Comparison of ENCODE assay signal across 24 cellular contexts in genomic region chr7:90488220-90488619, GRCh38. TPM values are rescaled to one million over a fixed set of nuclear protein-coding genes. Genes with fewer than 3 reads are reported as not detected.
A peak's percentile ranks its signal among the peaks of the same experiment; 100 is the strongest.
DNase-seq lines count a peak whose midpoint lies in the region; ATAC-seq and TF ChIP-seq lines count a peak whose summit lies in the region.
"Had no signal": no experiment of that assay in that cellular context is flagged by ENCODE, and none has a peak within 500 bp of the region (broad histone marks: within the 10 kb centered on the region; RNA-seq: fewer than 3 reads in every experiment).

No MANE protein-coding gene starts in this region.

- H3K36me3 ChIP-seq in hepatocyte (replicated peaks; ENCODE audit: insufficient read depth, low read depth) (no peaks in the 10 kb centered on the region), smooth muscle cell (ENCODE audit: low read depth) (no peaks in the 10 kb centered on the region), sigmoid colon (no peaks in the 10 kb centered on the region)
- H3K36me3 ChIP-seq: BLaER1, MG63 had no signal

- H3K4me3 ChIP-seq in hepatocyte: no peak overlapping the region
- no peak overlapping the region for H3K4me3 ChIP-seq in smooth muscle cell
- no peak overlapping the region for H3K4me3 ChIP-seq in sigmoid colon
- H3K4me3 ChIP-seq: BLaER1, MG63 had no signal

- H3K79me2 ChIP-seq in hepatocyte: no peaks in the 10 kb centered on the region
- no peaks in the 10 kb centered on the region for H3K79me2 ChIP-seq in smooth muscle cell (ENCODE audit: low read depth)

- intact Hi-C loops in sigmoid colon (cut with DNase I): no loop called here

- H3K9ac ChIP-seq in smooth muscle cell (ENCODE audit: low read depth): no peak overlapping the region
- H3K9ac ChIP-seq: BLaER1 had no signal

- H3K4me1 ChIP-seq in hepatocyte (ENCODE audit: insufficient read depth) (no peaks in the 10 kb centered on the region), smooth muscle cell (ENCODE audit: low read depth) (peaks cover 6% of the 10 kb centered on the region), sigmoid colon (no peaks in the 10 kb centered on the region)

- no peak for TF ChIP-seq POLR2A in sigmoid colon (IDR thresholded peaks at IDR 0.05)

- no peaks in the 10 kb centered on the region for H3F3A ChIP-seq in smooth muscle cell (ENCODE audit: low read depth)

- no peaks in the 10 kb centered on the region for H3K27me3 ChIP-seq in hepatocyte
- no peaks in the 10 kb centered on the region for H3K27me3 ChIP-seq in smooth muscle cell (ENCODE audit: low read depth)
- no peaks in the 10 kb centered on the region for H3K27me3 ChIP-seq in sigmoid colon
- H3K27me3 ChIP-seq: BLaER1, MG63 had no signal

- H3K27ac ChIP-seq in VCaP (peak overlapping the region; percentile 96), hepatocyte (peak overlapping the region; percentile 54), smooth muscle cell (ENCODE audit: low read depth) (no peak overlapping the region), sigmoid colon (no peak overlapping the region)
- H3K27ac ChIP-seq: BLaER1 had no signal

- H2AFZ ChIP-seq in hepatocyte (peak overlapping the region; percentile 12), smooth muscle cell (ENCODE audit: low read depth) (peak overlapping the region; percentile 15)

- H3K9me3 ChIP-seq in hepatocyte (ENCODE audit: low read depth) (no peaks in the 10 kb centered on the region), smooth muscle cell (replicated peaks; ENCODE audit: low read depth) (no peaks in the 10 kb centered on the region), sigmoid colon (no peaks in the 10 kb centered on the region)
- H3K9me3 ChIP-seq: BLaER1, MG63 had no signal

- H3K4me2 ChIP-seq in hepatocyte: peak overlapping the region; percentile 64
- H3K4me2 ChIP-seq in smooth muscle cell: peak overlapping the region; percentile 9
- H3K4me2 ChIP-seq: BLaER1 had no signal

- no peak for TF ChIP-seq EP300 in sigmoid colon (IDR thresholded peaks at IDR 0.05)

- WGBS in hepatocyte (ENCODE audit: low lambda C conversion rate, missing lambda C conversion rate): 35% methylated on average over 1 of the region's 1 CpG
- 56% methylated on average over 1 of the region's 1 CpG for WGBS in smooth muscle cell (ENCODE audit: low lambda C conversion rate)
- 16 to 61% methylated on average over 1 of the region's 1 CpG for WGBS in sigmoid colon, 2 donors

- peak; percentile 9 for DNase-seq in LoVo (ENCODE audit: low spot score)
- DNase-seq in hepatocyte (ENCODE audit: low spot score): no peak
- DNase-seq in smooth muscle cell (lab: John Stamatoyannopoulos, UW; ENCODE audit: unreplicated experiment): no peak
- DNase-seq in cerebellar nuclear complex (lab: John Stamatoyannopoulos, UW): no peak
- no peak for DNase-seq in sigmoid colon
- DNase-seq in SHP77 treated with DMSO at 0.1 percent for 48 hours (lab: John Stamatoyannopoulos, UW): no peak
- DNase-seq: ACHN; CD4-positive, alpha-beta T cell; COR-L47; DMS 273 treated with DMSO at 0.1 percent for 48 hours; DMS79 treated with DMSO at 0.1 percent for 48 hours; Karpas-422; MG63; NCI-H1048; NCI-H1417 treated with DMSO at 0.1 percent for 48 hours; NCI-H2029 treated with DMSO at 0.1 percent for 48 hours; NCI-H2171; NCI-H345; NCI-H524; NCI-H82 had no signal

- TF ChIP-seq CTCF in VCaP (conservative IDR thresholded peaks at IDR 0.05) (no peak), hepatocyte (IDR thresholded peaks at IDR 0.05; ENCODE audit: poor library complexity) (no peak), smooth muscle cell (IDR thresholded peaks at IDR 0.05; ENCODE audit: borderline replicate concordance, insufficient read depth, poor library complexity, severe bottlenecking) (no peak), sigmoid colon (IDR thresholded peaks at IDR 0.05) (no peak)

- no peak for ATAC-seq in HG02678 (IDR thresholded peaks at IDR 0.05; ENCODE audit: unreplicated experiment)

- no peaks in the 10 kb centered on the region for H4K20me1 ChIP-seq in hepatocyte (ENCODE audit: insufficient read depth, poor library complexity, severe bottlenecking)
- no peaks in the 10 kb centered on the region for H4K20me1 ChIP-seq in smooth muscle cell (ENCODE audit: low read depth)
- H4K20me1 ChIP-seq: BLaER1 had no signal

- no peaks in the 10 kb centered on the region for H3K9me2 ChIP-seq in hepatocyte (replicated peaks; ENCODE audit: insufficient read depth)

RNA-seq across cellular contexts. Expression of gene PTTG1IP2, which starts 18.8 kb away (rescaled TPM):
- total RNA-seq in hepatocyte (not detected in 2 replicates), smooth muscle cell (not detected in 2 replicates), sigmoid colon (not detected)
- polyA plus RNA-seq in hepatocyte (0.63 TPM in 1 of 2 replicates, not detected in the other), smooth muscle cell (not detected in 2 replicates), sigmoid colon (not detected)
- total RNA-seq: CD4-positive, alpha-beta T cell; H4 had no signal

Comparison
In these comparisons a context has a peak if more than half of its experiments do, and no peak if none do; other contexts are left out.
1. H3K27ac ChIP-seq: peak in VCaP (single experiment) and hepatocyte (single experiment); none in smooth muscle cell (single experiment) and sigmoid colon (0 of 4).